ENCODE assay signal across 19 cellular contexts in genomic region chr19:2653717-2654584, GRCh38. TPM values are rescaled to one million over a fixed set of nuclear protein-coding genes. Genes with fewer than 3 reads are reported as not detected.
DNase-seq lines count a peak whose midpoint lies in the region; ATAC-seq and TF ChIP-seq lines count a peak whose summit lies in the region.
"Had no signal": no experiment of that assay in that cellular context is flagged by ENCODE, and none has a peak within 500 bp of the region (broad histone marks: within the 10 kb centered on the region; RNA-seq: fewer than 3 reads in every experiment).

No MANE protein-coding gene starts in this region.

- no peak overlapping the region for H3K27ac Mint-ChIP-seq in immature natural killer cell
- no peak overlapping the region for H3K27ac Mint-ChIP-seq in glutamatergic neuron (ENCODE audit: unreplicated experiment)
- H3K27ac Mint-ChIP-seq in CD14-positive monocyte = peak overlapping the region in 1 of 7 donors; percentile 61
- H3K27ac Mint-ChIP-seq: activated naive CD8-positive, alpha-beta T cell treated with anti-CD3 and anti-CD28 coated beads, Interleukin-2, amount 50 U/mL, for 24 hours had no signal

- no peaks in the 10 kb centered on the region for H3K9me3 Mint-ChIP-seq in immature natural killer cell
- H3K9me3 Mint-ChIP-seq in glutamatergic neuron (ENCODE audit: unreplicated experiment) = no peaks in the 10 kb centered on the region
- peaks cover 0 to 2% (median 0%) of the 10 kb centered on the region in 7 donors for H3K9me3 Mint-ChIP-seq in CD14-positive monocyte
- H3K9me3 Mint-ChIP-seq: activated naive CD8-positive, alpha-beta T cell treated with anti-CD3 and anti-CD28 coated beads, Interleukin-2, amount 50 U/mL, for 24 hours; activated T-cell treated with anti-CD3 and anti-CD28 coated beads, Interleukin-2, amount 50 U/mL, for 4 hours had no signal

- ATAC-seq in left ventricle myocardium superior = peak; percentile 61
- ATAC-seq: activated naive CD8-positive, alpha-beta T cell treated with anti-CD3 and anti-CD28 coated beads, Interleukin-2, amount 50 U/mL, for 24 hours; activated T-cell treated with anti-CD3 and anti-CD28 coated beads, Interleukin-2, amount 50 U/mL, for 4 hours; gastrocnemius medialis had no signal

- peaks cover 5% of the 10 kb centered on the region; the same call in 1 of the 2 replicates for H3K4me1 ChIP-seq in ES-I3 (ENCODE audit: insufficient read depth, low read length)
- H3K4me1 ChIP-seq: gastrocnemius medialis, vagina had no signal

- no peaks in the 10 kb centered on the region for H3K9me3 ChIP-seq in ES-I3 (ENCODE audit: control insufficient read depth, insufficient read depth, low read length)
- H3K9me3 ChIP-seq: gastrocnemius medialis, spleen, vagina had no signal

- H3K27me3 Mint-ChIP-seq in immature natural killer cell (ENCODE audit: low read depth in 3 of 3) (peaks cover 4% of the 10 kb centered on the region in 3 donors), glutamatergic neuron (ENCODE audit: unreplicated experiment) (peaks cover 3% of the 10 kb centered on the region), CD14-positive monocyte (ENCODE audit: low read depth in 3 of 3) (no peaks in the 10 kb centered on the region)
- H3K27me3 Mint-ChIP-seq: activated naive CD8-positive, alpha-beta T cell treated with anti-CD3 and anti-CD28 coated beads, Interleukin-2, amount 50 U/mL, for 24 hours had no signal

- intact Hi-C loops in left ventricle myocardium superior (cut with micrococcal nuclease) (no loop called here), CD14-positive monocyte (cut with micrococcal nuclease) (no loop called here)

- H3K4me3 Mint-ChIP-seq in immature natural killer cell (no peak overlapping the region), glutamatergic neuron (ENCODE audit: unreplicated experiment) (no peak overlapping the region), CD14-positive monocyte (no peak overlapping the region)
- H3K4me3 Mint-ChIP-seq: activated naive CD8-positive, alpha-beta T cell treated with anti-CD3 and anti-CD28 coated beads, Interleukin-2, amount 50 U/mL, for 24 hours; activated T-cell treated with anti-CD3 and anti-CD28 coated beads, Interleukin-2, amount 50 U/mL, for 4 hours had no signal

- no peaks in the 10 kb centered on the region for H3K36me3 Mint-ChIP-seq in immature natural killer cell
- H3K36me3 Mint-ChIP-seq in glutamatergic neuron (ENCODE audit: unreplicated experiment) = no peaks in the 10 kb centered on the region
- H3K36me3 Mint-ChIP-seq in CD14-positive monocyte = no peaks in the 10 kb centered on the region

- H3K4me1 Mint-ChIP-seq in immature natural killer cell (no peaks in the 10 kb centered on the region), glutamatergic neuron (ENCODE audit: low read depth, unreplicated experiment) (peaks cover 8% of the 10 kb centered on the region), CD14-positive monocyte (peaks cover 6% of the 10 kb centered on the region)
- H3K4me1 Mint-ChIP-seq: activated naive CD8-positive, alpha-beta T cell treated with anti-CD3 and anti-CD28 coated beads, Interleukin-2, amount 50 U/mL, for 24 hours had no signal

- TF ChIP-seq CTCF in glutamatergic neuron (IDR thresholded peaks at IDR 0.05; ENCODE audit: partially characterized antibody, unreplicated experiment) (no peak), CD14-positive monocyte (IDR thresholded peaks at IDR 0.05) (no peak)

- H3K9ac ChIP-seq in ES-I3 (ENCODE audit: low read depth, low read length) = peak overlapping the region; percentile 40; the same call in 1 of the 2 replicates
- H3K9ac ChIP-seq: KMS-11 had no signal

- no peaks in the 10 kb centered on the region for H3K36me3 ChIP-seq in ES-I3 (ENCODE audit: insufficient read depth, low read length)
- H3K36me3 ChIP-seq: gastrocnemius medialis, vagina had no signal

- DNase-seq in NCI-H69 (lab: John Stamatoyannopoulos, UW) (peak; percentile 26), left ventricle myocardium superior (peak; percentile 6), nucleus accumbens (lab: John Stamatoyannopoulos, UW) (peak in 39 of 56 donors; percentile 20 to 86 (median 50)), immature natural killer cell (no peak), SIG-M5 treated with dmso at 0.1 percent for 504 hours (lab: John Stamatoyannopoulos, UW; ENCODE audit: unreplicated experiment) (no peak), glutamatergic neuron (no peak), CD14-positive monocyte (ENCODE audit: low spot score) (no peak)
- DNase-seq: activated CD4-positive, alpha-beta T cell treated with anti-CD3 and anti-CD28 coated beads, Interleukin-2, amount 50 U/mL, for 4 hours; activated naive CD8-positive, alpha-beta T cell treated with anti-CD3 and anti-CD28 coated beads, Interleukin-2, amount 50 U/mL, for 24 hours; activated T-cell treated with anti-CD3 and anti-CD28 coated beads, Interleukin-2, amount 50 U/mL, for 4 hours; central memory CD4-positive, alpha-beta T cell; gastrocnemius medialis; kidney; NCI-H1092 treated with DMSO at 0.1 percent for 48 hours; NCI-H345; spleen had no signal

RNA-seq across cellular contexts. Expression of gene GNG7, which starts 48.5 kb away (rescaled TPM):
- 39.3 TPM for total RNA-seq in left ventricle myocardium superior
- under 1 TPM; 0.22 to 0.84 (median 0.33) TPM for polyA plus RNA-seq in immature natural killer cell
- 8.0 TPM for total RNA-seq in glutamatergic neuron (ENCODE audit: unreplicated experiment)
- 1 to 10 TPM; 1.1 to 1.6 TPM for polyA plus RNA-seq in CD14-positive monocyte

Comparison
In these comparisons a context has a peak if more than half of its experiments do, and no peak if none do; other contexts are left out.
1. DNase-seq: peak in NCI-H69 (single experiment), left ventricle myocardium superior (single experiment) and nucleus accumbens (39 of 56); none in immature natural killer cell (0 of 3), SIG-M5 treated with dmso at 0.1 percent for 504 hours (single experiment), glutamatergic neuron (single experiment) and CD14-positive monocyte (single experiment).